13 cellular contexts compared by ENCODE assay signal in genomic region chr11:45896392-45897068, GRCh38. TPM values are rescaled to one million over a fixed set of nuclear protein-coding genes. Genes with fewer than 3 reads are reported as not detected.
DNase-seq lines count a peak whose midpoint lies in the region; ATAC-seq and TF ChIP-seq lines count a peak whose summit lies in the region.
"Had no signal": no experiment of that assay in that cellular context is flagged by ENCODE, and none has a peak within 500 bp of the region (broad histone marks: within the 10 kb centered on the region; RNA-seq: fewer than 3 reads in every experiment).

No MANE protein-coding gene starts in this region.

- no peak overlapping the region for H3K27ac Mint-ChIP-seq in chondrocyte (ENCODE audit: unreplicated experiment)
- H3K27ac Mint-ChIP-seq: effector memory CD8-positive, alpha-beta T cell had no signal

- TF ChIP-seq EP300 in suprapubic skin (IDR thresholded peaks at IDR 0.05): no peak

- no peak overlapping the region for H3K27ac ChIP-seq in suprapubic skin
- H3K27ac ChIP-seq: hepatocyte had no signal

- DNase-seq in NCI-H82 (lab: John Stamatoyannopoulos, UW) (peak; percentile 74), NCI-H82 treated with DMSO at 0.1 percent for 48 hours (lab: John Stamatoyannopoulos, UW; ENCODE audit: unreplicated experiment) (no peak), NCI-H510A treated with DMSO at 0.1 percent for 48 hours (lab: John Stamatoyannopoulos, UW) (peak; percentile 29), globus pallidus (ENCODE audit: low spot score) (peak; percentile 54), chondrocyte (ENCODE audit: low spot score) (no peak), suprapubic skin (ENCODE audit: low spot score in 2 of 2) (no peak), MG63 (no peak)
- DNase-seq: activated naive CD4-positive, alpha-beta T cell treated with anti-CD3 and anti-CD28 coated beads, Interleukin-2, amount 50 U/mL, for 16 hours; effector memory CD8-positive, alpha-beta T cell; PC-3 had no signal

- H3K9me3 ChIP-seq in suprapubic skin: no peaks in the 10 kb centered on the region
- no peaks in the 10 kb centered on the region for H3K9me3 ChIP-seq in MG63

- WGBS in suprapubic skin: 27% methylated on average over 15 of the region's 22 CpGs

- peaks cover 9% of the 10 kb centered on the region for H3K4me1 Mint-ChIP-seq in chondrocyte (ENCODE audit: low read depth)

- H3K36me3 ChIP-seq in suprapubic skin (no peaks in the 10 kb centered on the region), MG63 (no peaks in the 10 kb centered on the region)

- H3K27me3 ChIP-seq in suprapubic skin (peaks cover 3% of the 10 kb centered on the region), MG63 (no peaks in the 10 kb centered on the region)
- H3K27me3 ChIP-seq: hepatocyte had no signal

- H3K4me1 ChIP-seq in suprapubic skin: peaks cover 20% of the 10 kb centered on the region

- no peaks in the 10 kb centered on the region for H3K36me3 Mint-ChIP-seq in chondrocyte (ENCODE audit: low read depth)

- H3K9me3 Mint-ChIP-seq in chondrocyte (ENCODE audit: low read depth): no peaks in the 10 kb centered on the region
- H3K9me3 Mint-ChIP-seq: effector memory CD8-positive, alpha-beta T cell; neural crest cell had no signal

- H3K4me3 ChIP-seq in suprapubic skin (no peak overlapping the region), MG63 (no peak overlapping the region)
- H3K4me3 ChIP-seq: hepatocyte had no signal

- peaks cover 9% of the 10 kb centered on the region for H3K27me3 Mint-ChIP-seq in chondrocyte (ENCODE audit: low read depth)

- no peak for ATAC-seq in HG02981 (IDR thresholded peaks at IDR 0.05; ENCODE audit: unreplicated experiment)
- ATAC-seq: effector memory CD8-positive, alpha-beta T cell; PC-3 had no signal

- TF ChIP-seq CTCF in chondrocyte (IDR thresholded peaks at IDR 0.05): no peak
- TF ChIP-seq CTCF in suprapubic skin (IDR thresholded peaks at IDR 0.05): no peak

- no peak overlapping the region for H3K4me3 Mint-ChIP-seq in chondrocyte (ENCODE audit: unreplicated experiment)
- H3K4me3 Mint-ChIP-seq: effector memory CD8-positive, alpha-beta T cell; neural crest cell had no signal

- TF ChIP-seq POLR2A in suprapubic skin (IDR thresholded peaks at IDR 0.05): no peak

RNA-seq across cellular contexts. Expression of gene FREY1, which starts 10.5 kb away (rescaled TPM):
- total RNA-seq in chondrocyte (0.49 to 1.4 TPM (median 0.80 TPM) in 3 replicates), suprapubic skin (1 to 10 TPM in 3 of 4 donors, not detected in 1; 1.7 to 3.7 (median 1.7) TPM)
- 0.72 and 5.0 TPM in 2 replicates for total RNA-seq in MG63 (2014; rRNA removed; shearing (Covaris generic); ENCODE audit: low replicate concordance)
- total RNA-seq: hepatocyte had no signal

RNA-seq across cellular contexts. Expression of gene MAPK8IP1, which starts 11.1 kb away (rescaled TPM):
- 6.7 to 10.8 TPM (median 9.6 TPM) in 3 replicates for total RNA-seq in chondrocyte
- 1 to 10 TPM; 3.6 to 8.0 (median 4.5) TPM for total RNA-seq in suprapubic skin
- 2.6 and 15.5 TPM in 2 replicates for total RNA-seq in MG63 (2014; rRNA removed; shearing (Covaris generic); ENCODE audit: low replicate concordance)

RNA-seq across cellular contexts. Expression of gene PEX16, which starts 21.1 kb away (rescaled TPM):
- 17.5 to 22.8 TPM (median 20.4 TPM) in 3 replicates for total RNA-seq in chondrocyte
- 10 to 100 TPM; 26.8 to 40.6 (median 35.3) TPM for total RNA-seq in suprapubic skin
- 20.5 and 31.6 TPM in 2 replicates for total RNA-seq in MG63 (2014; rRNA removed; shearing (Covaris generic); ENCODE audit: low replicate concordance)

RNA-seq across cellular contexts. Expression of gene LARGE2, which starts 25.9 kb away (rescaled TPM):
- not detected in 3 replicates for total RNA-seq in chondrocyte
- 10 to 100 TPM; 27.2 to 47.4 (median 33.1) TPM for total RNA-seq in suprapubic skin
- total RNA-seq in MG63 (2014; rRNA removed; shearing (Covaris generic); ENCODE audit: low replicate concordance): not detected in 2 replicates
- total RNA-seq: neural crest cell had no signal

RNA-seq across cellular contexts. Expression of gene CRY2, which starts 49.3 kb away (rescaled TPM):
- 12.2 to 16.8 TPM (median 13.8 TPM) in 3 replicates for total RNA-seq in chondrocyte
- 100 to 1,000 TPM in 1 of 4 donors, 10 to 100 TPM in 3; 86.1 to 141 (median 93.4) TPM for total RNA-seq in suprapubic skin
- 6.5 and 13.0 TPM in 2 replicates for total RNA-seq in MG63 (2014; rRNA removed; shearing (Covaris generic); ENCODE audit: low replicate concordance)

Comparison
In these comparisons a context has a peak if more than half of its experiments do, and no peak if none do; other contexts are left out.
1. DNase-seq: peak in NCI-H82 (single experiment), NCI-H510A treated with DMSO at 0.1 percent for 48 hours (single experiment) and globus pallidus (single experiment); none in NCI-H82 treated with DMSO at 0.1 percent for 48 hours (single experiment), chondrocyte (single experiment), suprapubic skin (0 of 2) and MG63 (single experiment).